Comparison of ENCODE assay signal across 21 cellular contexts in the genomic region with DNA sequence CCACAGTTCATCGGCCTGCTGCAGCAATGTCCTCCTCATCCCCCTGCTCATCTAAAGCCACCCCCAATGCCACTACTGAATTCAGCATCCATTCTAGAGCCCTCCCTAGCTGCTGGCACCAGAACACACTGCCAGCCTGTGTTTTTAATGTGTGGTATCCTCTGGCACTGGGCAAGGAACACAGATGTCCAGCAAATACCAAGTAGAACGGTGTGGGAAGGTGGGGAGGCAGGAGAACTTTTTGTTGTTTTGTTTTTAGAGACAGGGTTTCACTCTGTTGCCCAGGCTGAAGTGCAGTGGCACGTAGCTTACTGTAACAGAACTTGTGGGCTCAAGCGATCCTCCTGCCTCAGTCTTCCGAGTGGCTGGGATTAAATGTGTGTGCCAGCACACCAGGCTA. TPM values are rescaled to one million over a fixed set of nuclear protein-coding genes. Genes with fewer than 3 reads are reported as not detected.
"Had no signal": no experiment of that assay in that cellular context is flagged by ENCODE, and none has a peak within 500 bp of the region (broad histone marks: within the 10 kb centered on the region; RNA-seq: fewer than 3 reads in every experiment).

No MANE protein-coding gene starts in this region.

- H3K9me3 ChIP-seq: heart right ventricle had no signal

- ATAC-seq: activated CD4-positive, CD25-positive, alpha-beta regulatory T cell treated with anti-CD3 and anti-CD28 coated beads, Interleukin-2, amount 50 U/mL, for 24 hours; heart right ventricle; left cardiac atrium; stimulated activated naive CD8-positive, alpha-beta T cell treated with anti-CD3 and anti-CD28 coated beads, Interleukin-15, Interleukin-2, amounts not matched to agents 100 U/mL and 50 U/mL, for 24 hours had no signal

- H3K27ac ChIP-seq: heart right ventricle, VCaP had no signal

- H3K4me3 ChIP-seq: heart right ventricle had no signal

- DNase-seq: activated CD4-positive, alpha-beta T cell treated with anti-CD3 and anti-CD28 coated beads, Interleukin-2, amount 50 U/mL, for 1 hour; activated CD8-positive, alpha-beta memory T cell treated with anti-CD3 and anti-CD28 coated beads for 24 hours; activated naive CD4-positive, alpha-beta T cell treated with Interleukin-2 at 50 U/mL for 16 hours; activated naive CD8-positive, alpha-beta T cell treated with anti-CD3 and anti-CD28 coated beads for 36 hours; activated T-cell treated with anti-CD3 and anti-CD28 coated beads, Interleukin-2, amount 50 U/mL, for 48 hours; amniotic stem cell; foreskin fibroblast; heart right ventricle; islet precursor cell; left cardiac atrium; mesenchymal stem cell; nephron progenitor cell; occipital lobe; posterior cingulate gyrus; stimulated activated CD4-positive, alpha-beta T cell treated with anti-CD3 and anti-CD28 coated beads, Interleukin-4, amount 100 ng/mL, for 1 hour; stimulated activated naive CD8-positive, alpha-beta T cell treated with anti-CD3 and anti-CD28 coated beads, Interleukin-15, Interleukin-2, amounts not matched to agents 100 U/mL and 50 U/mL, for 24 hours had no signal

- H3K27me3 ChIP-seq: heart right ventricle had no signal

RNA-seq across cellular contexts. Expression of a gene that starts 22.7 kb away (rescaled TPM):
- total RNA-seq: chondrocyte, fibroblast of lung, myocyte, occipital lobe had no signal
- polyA plus RNA-seq: fibroblast of lung had no signal
